In genomic region chr7:75986147-75986781, GRCh38 we compare ENCODE assay signal across 25 cellular contexts. TPM values are rescaled to one million over a fixed set of nuclear protein-coding genes. Genes with fewer than 3 reads are reported as not detected.
DNase-seq lines count a peak whose midpoint lies in the region; ATAC-seq, FAIRE-seq and TF ChIP-seq lines count a peak whose summit lies in the region.
"Had no signal": no experiment of that assay in that cellular context is flagged by ENCODE, and none has a peak within 500 bp of the region (broad histone marks: within the 10 kb centered on the region; RNA-seq: fewer than 3 reads in every experiment).

No MANE protein-coding gene starts in this region.

- TF ChIP-seq CTCF in Caco-2 (IDR thresholded peaks at IDR 0.05; ENCODE audit: insufficient read depth in 1 of 2, low read depth in 1 of 2, low read length in 1 of 2, severe bottlenecking in 1 of 2, unreplicated experiment in 1 of 2) (no peak), adrenal gland (IDR thresholded peaks at IDR 0.05) (no peak), sigmoid colon (IDR thresholded peaks at IDR 0.05) (no peak)

- DNase-seq in Caco-2 (no peak), adrenal gland (peak in 5 of 7 donors; percentile 52 to 64 (median 55)), left colon (no peak), sigmoid colon (peak; percentile 55), H54 (ENCODE audit: insufficient read length, low spot score) (no peak)
- no peak for DNase-seq in stimulated activated naive CD4-positive, alpha-beta T cell (lab: John Stamatoyannopoulos, UW)
- no peak for DNase-seq in activated CD4-positive, alpha-beta T cell treated with anti-CD3 and anti-CD28 coated beads, Interleukin-2, amount 10 ng/mL, durations not matched to agents 24 days and 14 days
- DNase-seq: activated B cell treated with CpG ODN at 0.5 μM for 24 hours; activated CD4-positive, alpha-beta T cell treated with anti-CD3 and anti-CD28 coated beads, Interleukin-2, amount 50 U/mL, for 4 hours; activated naive CD4-positive, alpha-beta T cell treated with Interleukin-2 at 50 U/mL for 16 hours; CD4-positive, alpha-beta T cell; cerebellar nuclear complex; DMS 273 treated with DMSO at 0.1 percent for 48 hours; glutamatergic neuron; kidney glomerular epithelial cell; NCI-H1694; NCI-H2171; PC-3; SHP77 treated with DMSO at 0.1 percent for 48 hours; T1000 had no signal

- BruUV-seq in Caco-2 (replicated peaks; lab: Mats Ljungman, UMichigan), result TSS peak; percentile 81

- H3K9me3 ChIP-seq in Caco-2 (no peaks in the 10 kb centered on the region), adrenal gland (replicated peaks in 1 of 3) (no peaks in the 10 kb centered on the region), sigmoid colon (no peaks in the 10 kb centered on the region)
- H3K9me3 ChIP-seq: body of pancreas, neutrophil had no signal

- POLR2A ChIA-PET in Caco-2 (lab: Charles Lee), result no interaction called here

- no peak overlapping the region for H3K4me3 Mint-ChIP-seq in Caco-2 (ENCODE audit: unreplicated experiment)
- no peak overlapping the region for H3K4me3 Mint-ChIP-seq in activated CD4-positive, alpha-beta T cell treated with anti-CD3 and anti-CD28 coated beads, Interleukin-2, amount 10 ng/mL, durations not matched to agents 24 days and 14 days
- H3K4me3 Mint-ChIP-seq: activated B cell treated with CpG ODN at 0.5 μM for 24 hours; CD4-positive, alpha-beta T cell; memory B cell had no signal

- WGBS in adrenal gland, 4 donors, result 57 to 82% (median 64%) methylated on average over 3 to 20 of the region's 20 CpGs
- WGBS in sigmoid colon, 2 donors, result 82 to 90% methylated on average over 20 of the region's 20 CpGs

- H3K4me1 ChIP-seq in Caco-2 (peaks cover 22% of the 10 kb centered on the region), adrenal gland (replicated peaks in 1 of 2) (peaks cover 30 to 58% of the 10 kb centered on the region in 2 donors), sigmoid colon (peaks cover 0 to 16% (median 12%) of the 10 kb centered on the region in 4 donors)

- H3K36me3 Mint-ChIP-seq in Caco-2 (ENCODE audit: insufficient read depth, unreplicated experiment), result peaks cover 77% of the 10 kb centered on the region
- peaks cover 11% of the 10 kb centered on the region for H3K36me3 Mint-ChIP-seq in activated CD4-positive, alpha-beta T cell treated with anti-CD3 and anti-CD28 coated beads, Interleukin-2, amount 10 ng/mL, durations not matched to agents 24 days and 14 days (ENCODE audit: low read depth)

- H3K27ac ChIP-seq in adrenal gland, result peak overlapping the region; percentile 81 to 97 (median 85)
- peak overlapping the region in 1 of 4 donors; percentile 21 for H3K27ac ChIP-seq in sigmoid colon
- H3K27ac ChIP-seq: body of pancreas, epithelial cell of prostate, neutrophil had no signal

- peak; percentile 7 for ATAC-seq in left colon
- ATAC-seq: body of pancreas, PC-3 had no signal

- H3K27ac Mint-ChIP-seq in Caco-2 (ENCODE audit: unreplicated experiment), result peak overlapping the region; percentile 42
- H3K27ac Mint-ChIP-seq in activated CD4-positive, alpha-beta T cell treated with anti-CD3 and anti-CD28 coated beads, Interleukin-2, amount 10 ng/mL, durations not matched to agents 24 days and 14 days, result no peak overlapping the region
- H3K27ac Mint-ChIP-seq: CD4-positive, alpha-beta T cell had no signal

- TF ChIP-seq POLR2A in adrenal gland (IDR thresholded peaks at IDR 0.05), result no peak
- TF ChIP-seq POLR2A in sigmoid colon (IDR thresholded peaks at IDR 0.05), result no peak
- no peak for TF ChIP-seq POLR2A in H54 (IDR thresholded peaks at IDR 0.05; ENCODE audit: low read depth, low read length)

- H3K4me1 Mint-ChIP-seq in Caco-2 (ENCODE audit: low read depth, unreplicated experiment), result peaks cover 19% of the 10 kb centered on the region
- H3K4me1 Mint-ChIP-seq in activated CD4-positive, alpha-beta T cell treated with anti-CD3 and anti-CD28 coated beads, Interleukin-2, amount 10 ng/mL, durations not matched to agents 24 days and 14 days, result peaks cover 12% of the 10 kb centered on the region

- H3K4me3 ChIP-seq in Caco-2 (ENCODE audit: low read depth, low read length) (no peak overlapping the region), adrenal gland (no peak overlapping the region), sigmoid colon (no peak overlapping the region)
- H3K4me3 ChIP-seq: body of pancreas had no signal

- no peak for TF ChIP-seq EP300 in sigmoid colon (IDR thresholded peaks at IDR 0.05)

- CTCF ChIA-PET in Caco-2 (lab: Charles Lee), result interaction anchor here (0.6 kb wide), 1 partner anchor 122 kb away, joined by 6 read pairs; no protein-coding TSS in a partner anchor

- H3K36me3 ChIP-seq in Caco-2 (ENCODE audit: control insufficient read depth, insufficient read depth, low read length) (peaks cover 1% of the 10 kb centered on the region), adrenal gland (replicated peaks in 1 of 2) (peaks cover 0 to 70% of the 10 kb centered on the region in 2 donors), sigmoid colon (peaks cover 25 to 71% (median 45%) of the 10 kb centered on the region in 4 donors)

- intact Hi-C loops in Caco-2 (cut with micrococcal nuclease; ENCODE audit: unreplicated experiment) (no loop called here), adrenal gland (cut with DNase I) (loop anchor here in 1 of 2 donors (5.0 kb wide), 1 partner anchor 69 kb away; the partner anchor contains the start of gene POR), left colon (cut with DNase I, micrococcal nuclease) (no loop called here), sigmoid colon (cut with DNase I) (no loop called here)
- intact Hi-C loops in activated CD4-positive, alpha-beta T cell treated with anti-CD3 and anti-CD28 coated beads, Interleukin-2, amount 10 ng/mL, durations not matched to agents 24 days and 14 days (cut with micrococcal nuclease), result no loop called here

- no peaks in the 10 kb centered on the region for H3K27me3 ChIP-seq in Caco-2 (replicated peaks; ENCODE audit: control insufficient read depth, insufficient read depth, low read length)
- no peaks in the 10 kb centered on the region for H3K27me3 ChIP-seq in adrenal gland
- H3K27me3 ChIP-seq in sigmoid colon, result no peaks in the 10 kb centered on the region
- H3K27me3 ChIP-seq: body of pancreas, neutrophil had no signal

- no peaks in the 10 kb centered on the region for H3K27me3 Mint-ChIP-seq in Caco-2 (ENCODE audit: insufficient read depth, unreplicated experiment)
- no peaks in the 10 kb centered on the region for H3K27me3 Mint-ChIP-seq in activated CD4-positive, alpha-beta T cell treated with anti-CD3 and anti-CD28 coated beads, Interleukin-2, amount 10 ng/mL, durations not matched to agents 24 days and 14 days
- H3K27me3 Mint-ChIP-seq: activated B cell treated with CpG ODN at 0.5 μM for 24 hours; CD4-positive, alpha-beta T cell; memory B cell had no signal

- H3K9me3 Mint-ChIP-seq in Caco-2 (ENCODE audit: unreplicated experiment), result no peaks in the 10 kb centered on the region
- H3K9me3 Mint-ChIP-seq in activated CD4-positive, alpha-beta T cell treated with anti-CD3 and anti-CD28 coated beads, Interleukin-2, amount 10 ng/mL, durations not matched to agents 24 days and 14 days, result no peaks in the 10 kb centered on the region
- H3K9me3 Mint-ChIP-seq: activated B cell treated with CpG ODN at 0.5 μM for 24 hours; CD4-positive, alpha-beta T cell; memory B cell had no signal

- FAIRE-seq in H54 (lab: Jason Lieb, UNC), result no peak
- FAIRE-seq: GM12892 had no signal

RNA-seq across cellular contexts. Expression of gene TMEM120A, which starts 8.1 kb away (rescaled TPM):
- total RNA-seq in Caco-2 (2022), result 65.4 and 71.1 TPM in 2 replicates
- total RNA-seq in adrenal gland, result 100 to 1,000 TPM in 4 of 8 donors, 10 to 100 TPM in 4; 51.4 to 277 (median 113) TPM
- polyA plus RNA-seq in adrenal gland, result 100 to 1,000 TPM; 197 to 260 (median 227) TPM
- total RNA-seq in left colon, result 100 to 1,000 TPM; 102 to 104 TPM
- total RNA-seq in sigmoid colon, result 10 to 100 TPM; 18.3 to 49.0 (median 35.9) TPM
- 10 to 100 TPM; 65.9 to 88.2 (median 77.5) TPM for polyA plus RNA-seq in sigmoid colon
- 36.1 and 38.2 TPM in 2 replicates for total RNA-seq in activated CD4-positive, alpha-beta T cell treated with anti-CD3 and anti-CD28 coated beads, Interleukin-2, amount 10 ng/mL, durations not matched to agents 24 days and 14 days

Comparison
In these comparisons a context has a peak if more than half of its experiments do, and no peak if none do; other contexts are left out.
1. DNase-seq: peak in adrenal gland (5 of 7) and sigmoid colon (single experiment); none in Caco-2 (0 of 2), left colon (0 of 2), stimulated activated naive CD4-positive, alpha-beta T cell (0 of 6), H54 (single experiment) and activated CD4-positive, alpha-beta T cell treated with anti-CD3 and anti-CD28 coated beads, Interleukin-2, amount 10 ng/mL, durations not matched to agents 24 days and 14 days (single experiment).